Comparison of ENCODE assay signal across 18 cellular contexts in the genomic region with DNA sequence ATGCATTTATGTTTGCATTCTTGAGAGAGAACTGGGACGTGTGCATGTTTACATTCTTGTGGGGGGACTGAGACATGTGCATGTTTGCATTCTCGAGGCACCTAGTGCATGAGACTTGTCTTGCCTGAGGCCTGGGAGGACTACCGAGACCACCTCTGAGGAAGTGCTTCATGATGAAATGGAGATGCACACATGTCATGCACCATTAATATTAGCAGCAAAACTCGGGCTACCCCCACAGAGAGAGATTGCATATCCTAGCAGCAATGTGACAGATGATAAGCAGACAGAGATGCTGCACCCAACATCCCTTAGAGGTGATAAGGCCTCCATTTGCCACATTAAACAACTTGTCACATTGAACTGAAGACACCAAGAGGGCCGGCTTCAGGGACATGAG.
DNase-seq lines count a peak whose midpoint lies in the region; ATAC-seq and TF ChIP-seq lines count a peak whose summit lies in the region.
"Had no signal": no experiment of that assay in that cellular context is flagged by ENCODE, and none has a peak within 500 bp of the region (broad histone marks: within the 10 kb centered on the region; RNA-seq: fewer than 3 reads in every experiment).

No MANE protein-coding gene starts in this region.

- WGBS in endodermal cell (ENCODE audit: insufficient coverage in 1 of 2, insufficient read length in 1 of 2), 2 experiments, result 93 to 98% methylated on average over 5 of the region's 5 CpGs
- 69% methylated on average over 3 of the region's 5 CpGs for WGBS in suprapubic skin

- H3K9ac ChIP-seq in BLaER1, result no peak overlapping the region
- no peak overlapping the region for H3K9ac ChIP-seq in endodermal cell (ENCODE audit: extremely low read depth, low read length, poor library complexity, severe bottlenecking)

- no peak for TF ChIP-seq POLR2A in suprapubic skin (IDR thresholded peaks at IDR 0.05)

- H3K27ac ChIP-seq in BLaER1, result no peak overlapping the region
- H3K27ac ChIP-seq in endodermal cell (ENCODE audit: low read depth, low read length), result no peak overlapping the region
- no peak overlapping the region for H3K27ac ChIP-seq in suprapubic skin
- H3K27ac ChIP-seq: PC-9, SJCRH30 had no signal

- no peaks in the 10 kb centered on the region for H3K36me3 Mint-ChIP-seq in activated CD8-positive, alpha-beta memory T cell treated with anti-CD3 and anti-CD28 coated beads, Interleukin-2, amount 10 ng/mL, durations not matched to agents 7 days and 5 days
- H3K36me3 Mint-ChIP-seq in endodermal cell (ENCODE audit: low read depth), result no peaks in the 10 kb centered on the region

- CTCF ChIA-PET in activated CD8-positive, alpha-beta memory T cell treated with anti-CD3 and anti-CD28 coated beads, Interleukin-2, amount 10 ng/mL, durations not matched to agents 7 days and 5 days (lab: Charles Lee), result no interaction called here

- peak overlapping the region; percentile 55 for H3K4me2 ChIP-seq in BLaER1
- H3K4me2 ChIP-seq: PC-9 had no signal

- H3K9me3 ChIP-seq in BLaER1 (no peaks in the 10 kb centered on the region), endodermal cell (ENCODE audit: control insufficient read depth, low read length) (no peaks in the 10 kb centered on the region), suprapubic skin (no peaks in the 10 kb centered on the region)
- H3K9me3 ChIP-seq: MG63, SJCRH30 had no signal

- H3K27me3 Mint-ChIP-seq in activated CD8-positive, alpha-beta memory T cell treated with anti-CD3 and anti-CD28 coated beads, Interleukin-2, amount 10 ng/mL, durations not matched to agents 7 days and 5 days, result peaks cover 2% of the 10 kb centered on the region
- peaks cover 3% of the 10 kb centered on the region for H3K27me3 Mint-ChIP-seq in endodermal cell (ENCODE audit: insufficient read depth)
- H3K27me3 Mint-ChIP-seq: CD4-positive, alpha-beta T cell had no signal

- H3K4me3 ChIP-seq in BLaER1 (no peak overlapping the region), endodermal cell (ENCODE audit: low read length) (no peak overlapping the region), suprapubic skin (no peak overlapping the region)
- H3K4me3 ChIP-seq: K562, MG63, PC-9, SJCRH30 had no signal

- no peak for ATAC-seq in activated CD8-positive, alpha-beta memory T cell treated with anti-CD3 and anti-CD28 coated beads, Interleukin-2, amount 10 ng/mL, durations not matched to agents 7 days and 5 days
- ATAC-seq in omental fat pad (ENCODE audit: low FRiP score), result no peak
- ATAC-seq in HG03108 (IDR thresholded peaks at IDR 0.05; ENCODE audit: unreplicated experiment), result no peak
- ATAC-seq: K562, Right ventricle myocardium inferior had no signal

- H3K36me3 ChIP-seq in BLaER1 (no peaks in the 10 kb centered on the region), endodermal cell (ENCODE audit: control insufficient read depth, insufficient read depth, low read length) (no peaks in the 10 kb centered on the region), suprapubic skin (no peaks in the 10 kb centered on the region)
- H3K36me3 ChIP-seq: MG63, SJCRH30 had no signal

- TF ChIP-seq CTCF in endodermal cell (conservative IDR thresholded peaks at IDR 0.05) (no peak), omental fat pad (IDR thresholded peaks at IDR 0.05) (no peak), suprapubic skin (IDR thresholded peaks at IDR 0.05) (no peak)

- H3K4me3 Mint-ChIP-seq in activated CD8-positive, alpha-beta memory T cell treated with anti-CD3 and anti-CD28 coated beads, Interleukin-2, amount 10 ng/mL, durations not matched to agents 7 days and 5 days, result no peak overlapping the region
- H3K4me3 Mint-ChIP-seq in endodermal cell, result no peak overlapping the region
- H3K4me3 Mint-ChIP-seq: CD4-positive, alpha-beta T cell had no signal

- no peaks in the 10 kb centered on the region for H3K4me1 Mint-ChIP-seq in activated CD8-positive, alpha-beta memory T cell treated with anti-CD3 and anti-CD28 coated beads, Interleukin-2, amount 10 ng/mL, durations not matched to agents 7 days and 5 days
- peaks cover 15% of the 10 kb centered on the region for H3K4me1 Mint-ChIP-seq in endodermal cell

- H3K4me1 ChIP-seq in BLaER1 (peaks cover 74% of the 10 kb centered on the region), endodermal cell (ENCODE audit: control insufficient read depth, insufficient read depth, low read length) (no peaks in the 10 kb centered on the region), suprapubic skin (peaks cover 14% of the 10 kb centered on the region)
- H3K4me1 ChIP-seq: SJCRH30 had no signal

- DNase-seq in activated CD8-positive, alpha-beta memory T cell treated with anti-CD3 and anti-CD28 coated beads, Interleukin-2, amount 10 ng/mL, durations not matched to agents 7 days and 5 days, result peak; percentile 8
- DNase-seq in activated CD8-positive, alpha-beta memory T cell treated with anti-CD3 and anti-CD28 coated beads, Interleukin-2, amount 50 U/mL, for 4 hours, result no peak
- DNase-seq in endodermal cell, result peak; percentile 25
- peak; percentile 5 for DNase-seq in omental fat pad (ENCODE audit: low spot score)
- no peak for DNase-seq in suprapubic skin (ENCODE audit: low spot score in 2 of 2)
- DNase-seq in activated CD4-positive, alpha-beta T cell treated with anti-CD3 and anti-CD28 coated beads, Interleukin-2, amount 50 U/mL, for 4 hours, result no peak
- DNase-seq: 8988T; CD4-positive, alpha-beta T cell; MG63; NCI-H1694; NCI-H2029 treated with DMSO at 0.1 percent for 48 hours; NCI-H526 treated with DMSO at 0.1 percent for 48 hours; PC-9; SJCRH30 had no signal

- H3K9me3 Mint-ChIP-seq in activated CD8-positive, alpha-beta memory T cell treated with anti-CD3 and anti-CD28 coated beads, Interleukin-2, amount 10 ng/mL, durations not matched to agents 7 days and 5 days (ENCODE audit: low read depth), result no peaks in the 10 kb centered on the region
- no peaks in the 10 kb centered on the region for H3K9me3 Mint-ChIP-seq in endodermal cell
- H3K9me3 Mint-ChIP-seq: CD4-positive, alpha-beta T cell had no signal

- H3K27me3 ChIP-seq in BLaER1 (no peaks in the 10 kb centered on the region), endodermal cell (ENCODE audit: control insufficient read depth, insufficient read depth, low read length, poor library complexity, severe bottlenecking) (no peaks in the 10 kb centered on the region), suprapubic skin (peaks cover 7% of the 10 kb centered on the region)
- H3K27me3 ChIP-seq: MG63 had no signal

- no peaks in the 10 kb centered on the region for H4K20me1 ChIP-seq in BLaER1

- no peak for TF ChIP-seq EP300 in suprapubic skin (IDR thresholded peaks at IDR 0.05)

- H3K27ac Mint-ChIP-seq in activated CD8-positive, alpha-beta memory T cell treated with anti-CD3 and anti-CD28 coated beads, Interleukin-2, amount 10 ng/mL, durations not matched to agents 7 days and 5 days, result no peak overlapping the region
- H3K27ac Mint-ChIP-seq in endodermal cell, result no peak overlapping the region
- H3K27ac Mint-ChIP-seq: CD4-positive, alpha-beta T cell had no signal

Comparison
In these comparisons a context has a peak if more than half of its experiments do, and no peak if none do; other contexts are left out.
1. DNase-seq: peak in activated CD8-positive, alpha-beta memory T cell treated with anti-CD3 and anti-CD28 coated beads, Interleukin-2, amount 10 ng/mL, durations not matched to agents 7 days and 5 days (single experiment), endodermal cell (single experiment) and omental fat pad (single experiment); none in activated CD8-positive, alpha-beta memory T cell treated with anti-CD3 and anti-CD28 coated beads, Interleukin-2, amount 50 U/mL, for 4 hours (single experiment), suprapubic skin (0 of 2) and activated CD4-positive, alpha-beta T cell treated with anti-CD3 and anti-CD28 coated beads, Interleukin-2, amount 50 U/mL, for 4 hours (0 of 2).